9 cellular contexts compared by ENCODE assay signal in the genomic region with DNA sequence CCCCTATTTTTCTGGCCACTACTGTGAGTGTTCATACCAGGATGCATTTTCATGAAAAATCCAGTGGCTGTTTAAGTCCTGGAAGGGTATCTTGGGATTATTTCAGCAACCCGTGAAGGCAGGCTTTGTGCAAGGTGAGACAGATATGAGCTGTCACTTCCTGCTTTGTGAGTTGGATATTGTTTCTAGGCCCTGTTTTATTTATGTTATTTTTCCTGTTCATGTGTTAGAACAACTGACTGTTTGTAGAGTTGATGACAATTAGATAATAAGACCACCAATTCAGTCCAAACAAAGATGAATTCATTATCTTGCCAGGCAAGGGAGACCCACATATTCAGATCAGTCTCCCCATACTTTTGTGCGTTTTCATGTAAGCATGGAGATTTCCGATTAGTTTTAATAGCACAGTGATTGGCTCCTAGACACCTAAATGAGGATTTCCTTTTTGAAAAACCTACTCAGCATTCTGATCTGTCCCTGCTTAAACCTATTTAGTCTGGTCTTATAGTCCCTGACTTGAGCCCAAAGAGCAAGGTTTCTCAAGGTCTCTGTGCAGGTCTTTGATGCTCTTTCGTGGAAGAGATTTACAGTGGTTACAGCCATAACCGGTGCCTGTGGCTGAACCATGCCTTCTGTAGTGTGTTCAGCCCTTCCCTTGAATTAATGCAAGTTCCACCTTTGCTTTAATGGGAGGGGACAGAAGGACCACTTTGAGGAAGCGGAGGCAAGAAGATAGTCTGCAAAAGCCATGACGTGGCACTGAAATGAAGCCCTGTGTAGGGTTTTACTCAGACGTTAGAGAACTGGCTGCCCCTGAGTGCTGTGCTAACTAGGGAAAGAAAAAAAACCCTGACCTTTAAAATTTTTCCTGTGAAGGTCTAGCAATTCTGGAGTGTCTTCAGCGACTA.
DNase-seq lines count a peak whose midpoint lies in the region; ATAC-seq lines count a peak whose summit lies in the region.
"Had no signal": no experiment of that assay in that cellular context is flagged by ENCODE, and none has a peak within 500 bp of the region (broad histone marks: within the 10 kb centered on the region; RNA-seq: fewer than 3 reads in every experiment).

No MANE protein-coding gene starts in this region.

- no peaks in the 10 kb centered on the region for H3K9me3 Mint-ChIP-seq in T-helper 1 cell treated with Interleukin-12 subunit alpha and Interleukin-12 subunit beta and Interleukin-4 antibody, amounts not matched to agents 30 μg/mL and 1 μg/mL, for 36 hours
- no peaks in the 10 kb centered on the region for H3K9me3 Mint-ChIP-seq in dendritic cell treated with granulocyte-macrophage colony-stimulating factor and Interleukin-4, amounts not matched to agents 40 ng/mL and 50 ng/mL, for 4 days

- no peaks in the 10 kb centered on the region for H3K9me3 ChIP-seq in muscle layer of duodenum (ENCODE audit: control insufficient read depth in 1 of 2, low read length in 2 of 2)
- H3K9me3 ChIP-seq: BLaER1 treated with 17β-estradiol and CSF1 and Interleukin-3, amounts not matched to agents 10 nM and 100 nM had no signal

- no peaks in the 10 kb centered on the region for H3K27me3 Mint-ChIP-seq in T-helper 1 cell treated with Interleukin-12 subunit alpha and Interleukin-12 subunit beta and Interleukin-4 antibody, amounts not matched to agents 30 μg/mL and 1 μg/mL, for 36 hours (ENCODE audit: low read depth)
- H3K27me3 Mint-ChIP-seq in dendritic cell treated with granulocyte-macrophage colony-stimulating factor and Interleukin-4, amounts not matched to agents 40 ng/mL and 50 ng/mL, for 4 days, result no peaks in the 10 kb centered on the region

- H3K36me3 ChIP-seq in muscle layer of duodenum (ENCODE audit: control insufficient read depth in 1 of 2, insufficient read depth in 2 of 2, low read length in 2 of 2), result peaks cover 9 to 31% of the 10 kb centered on the region in 2 donors

- ATAC-seq in activated CD4-positive, CD25-positive, alpha-beta regulatory T cell treated with anti-CD3 and anti-CD28 coated beads, Interleukin-2, amount 50 U/mL, for 24 hours, result peak; percentile 26 to 31
- ATAC-seq in HG02763 (IDR thresholded peaks at IDR 0.05; ENCODE audit: unreplicated experiment), result no peak
- no peak for ATAC-seq in HG03460 (IDR thresholded peaks at IDR 0.05; ENCODE audit: unreplicated experiment)

- DNase-seq in activated CD4-positive, CD25-positive, alpha-beta regulatory T cell (lab: John Stamatoyannopoulos, UW), result no peak
- no peak for DNase-seq in HUDEP-2 (lab: John Stamatoyannopoulos, UW; ENCODE audit: unreplicated experiment in 76 of 76)

- intact Hi-C loops in dendritic cell treated with granulocyte-macrophage colony-stimulating factor and Interleukin-4, amounts not matched to agents 40 ng/mL and 50 ng/mL, for 4 days (cut with micrococcal nuclease), result no loop called here

- peak overlapping the region; percentile 51 for H3K4me3 Mint-ChIP-seq in T-helper 1 cell treated with Interleukin-12 subunit alpha and Interleukin-12 subunit beta and Interleukin-4 antibody, amounts not matched to agents 30 μg/mL and 1 μg/mL, for 36 hours
- H3K4me3 Mint-ChIP-seq in dendritic cell treated with granulocyte-macrophage colony-stimulating factor and Interleukin-4, amounts not matched to agents 40 ng/mL and 50 ng/mL, for 4 days, result peak overlapping the region; percentile 4

- H3K4me1 Mint-ChIP-seq in T-helper 1 cell treated with Interleukin-12 subunit alpha and Interleukin-12 subunit beta and Interleukin-4 antibody, amounts not matched to agents 30 μg/mL and 1 μg/mL, for 36 hours (ENCODE audit: low read depth), result peaks cover 57% of the 10 kb centered on the region
- H3K4me1 Mint-ChIP-seq in dendritic cell treated with granulocyte-macrophage colony-stimulating factor and Interleukin-4, amounts not matched to agents 40 ng/mL and 50 ng/mL, for 4 days (ENCODE audit: low read depth), result peaks cover 45% of the 10 kb centered on the region

- H3K27ac ChIP-seq in muscle layer of duodenum (ENCODE audit: low read length), result peak overlapping the region; percentile 97
- H3K27ac ChIP-seq: BLaER1 treated with 17β-estradiol and CSF1 and Interleukin-3, amounts not matched to agents 10 nM and 100 nM had no signal

- peaks cover 34% of the 10 kb centered on the region for H3K36me3 Mint-ChIP-seq in T-helper 1 cell treated with Interleukin-12 subunit alpha and Interleukin-12 subunit beta and Interleukin-4 antibody, amounts not matched to agents 30 μg/mL and 1 μg/mL, for 36 hours (ENCODE audit: low read depth)
- H3K36me3 Mint-ChIP-seq in dendritic cell treated with granulocyte-macrophage colony-stimulating factor and Interleukin-4, amounts not matched to agents 40 ng/mL and 50 ng/mL, for 4 days (ENCODE audit: low read depth), result peaks cover 65% of the 10 kb centered on the region

- peak overlapping the region; percentile 99 for H3K27ac Mint-ChIP-seq in T-helper 1 cell treated with Interleukin-12 subunit alpha and Interleukin-12 subunit beta and Interleukin-4 antibody, amounts not matched to agents 30 μg/mL and 1 μg/mL, for 36 hours
- H3K27ac Mint-ChIP-seq in dendritic cell treated with granulocyte-macrophage colony-stimulating factor and Interleukin-4, amounts not matched to agents 40 ng/mL and 50 ng/mL, for 4 days, result peak overlapping the region; percentile 88

- peak overlapping the region; percentile 44 to 47 for H3K4me3 ChIP-seq in muscle layer of duodenum (ENCODE audit: low read depth in 1 of 2, low read length in 2 of 2)
- H3K4me3 ChIP-seq: BLaER1 treated with 17β-estradiol and CSF1 and Interleukin-3, amounts not matched to agents 10 nM and 100 nM had no signal

- no peaks in the 10 kb centered on the region for H3K27me3 ChIP-seq in muscle layer of duodenum (ENCODE audit: low read depth, low read length)

- H3K4me1 ChIP-seq in muscle layer of duodenum (ENCODE audit: control insufficient read depth in 1 of 2, insufficient read depth in 2 of 2, low read length in 2 of 2), result peaks cover 50 to 53% of the 10 kb centered on the region in 2 donors
- H3K4me1 ChIP-seq: BLaER1 treated with 17β-estradiol and CSF1 and Interleukin-3, amounts not matched to agents 10 nM and 100 nM had no signal

Comparison
In these comparisons a context has a peak if more than half of its experiments do, and no peak if none do; other contexts are left out.
1. ATAC-seq: peak in activated CD4-positive, CD25-positive, alpha-beta regulatory T cell treated with anti-CD3 and anti-CD28 coated beads, Interleukin-2, amount 50 U/mL, for 24 hours (2 of 2); none in HG02763 (single experiment) and HG03460 (single experiment).